In the genomic region with DNA sequence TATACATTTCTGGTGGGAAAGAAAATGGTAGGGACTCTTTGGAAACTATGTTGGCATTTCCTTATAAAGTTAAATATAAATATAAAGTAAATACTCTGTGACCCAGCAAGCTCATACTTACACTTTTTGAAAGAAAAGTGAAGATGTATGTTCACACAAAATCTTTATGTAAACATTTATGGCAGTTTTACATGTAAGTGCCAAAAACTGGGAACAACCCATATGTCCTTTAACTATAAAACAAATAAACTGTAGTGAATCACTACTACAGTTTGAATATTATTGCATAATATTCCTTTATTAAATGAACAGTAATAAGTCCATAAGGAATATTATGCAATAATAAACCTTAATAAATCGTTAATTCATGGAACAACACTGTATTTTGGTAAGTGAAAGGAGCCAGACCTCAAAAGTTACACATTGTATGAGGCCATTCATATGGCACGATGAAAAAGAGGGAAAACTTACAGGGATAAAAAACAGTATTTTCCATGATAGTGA, we compare ENCODE assay signal across 8 cellular contexts.
"Had no signal": no experiment of that assay in that cellular context is flagged by ENCODE, and none has a peak within 500 bp of the region (broad histone marks: within the 10 kb centered on the region; RNA-seq: fewer than 3 reads in every experiment).

No MANE protein-coding gene starts in this region.

- H3K9me3 ChIP-seq: HAP-1 had no signal

- ATAC-seq: HCT116, HepG2 had no signal

- H3K36me3 ChIP-seq: HAP-1 had no signal

- H3K4me1 ChIP-seq: HAP-1 had no signal

- DNase-seq: GM23248, GOT3, H7, HFFc6 had no signal

- H2AFZ ChIP-seq: GM23248 had no signal

- H3K4me3 ChIP-seq: GM23248, HAP-1 had no signal

- H3K27ac ChIP-seq: GM23248, HL-60 had no signal

- H3K9ac ChIP-seq: GM23248 had no signal

- FAIRE-seq: HepG2 had no signal
